Comparison of ENCODE assay signal across 17 cellular contexts in genomic region chr14:90024910-90025309, GRCh38. TPM values are rescaled to one million over a fixed set of nuclear protein-coding genes. Genes with fewer than 3 reads are reported as not detected.
DNase-seq lines count a peak whose midpoint lies in the region; ATAC-seq and TF ChIP-seq lines count a peak whose summit lies in the region.
"Had no signal": no experiment of that assay in that cellular context is flagged by ENCODE, and none has a peak within 500 bp of the region (broad histone marks: within the 10 kb centered on the region; RNA-seq: fewer than 3 reads in every experiment).

No MANE protein-coding gene starts in this region.

- H3K4me3 ChIP-seq in right atrium auricular region (no peak overlapping the region), heart left ventricle (no peak overlapping the region), right cardiac atrium (ENCODE audit: low read length) (no peak overlapping the region)
- H3K4me3 ChIP-seq: A549, HAP-1 had no signal

- intact Hi-C loops in Right ventricle myocardium inferior (cut with DNase I) (no loop called here), heart left ventricle (cut with DNase I) (no loop called here), right cardiac atrium (cut with DNase I) (no loop called here)

- H3K4me3 Mint-ChIP-seq in type B pancreatic cell: no peak overlapping the region
- H3K4me3 Mint-ChIP-seq: CD4-positive, alpha-beta T cell had no signal

- H3K4me1 Mint-ChIP-seq in type B pancreatic cell (ENCODE audit: unreplicated experiment): no peaks in the 10 kb centered on the region

- no peak for TF ChIP-seq POLR2A in heart left ventricle (IDR thresholded peaks at IDR 0.05)

- no peaks in the 10 kb centered on the region for H3K27me3 ChIP-seq in right atrium auricular region
- H3K27me3 ChIP-seq in heart left ventricle: no peaks in the 10 kb centered on the region
- no peaks in the 10 kb centered on the region for H3K27me3 ChIP-seq in right cardiac atrium (ENCODE audit: control insufficient read depth, insufficient read depth)

- peaks cover 45% of the 10 kb centered on the region for H3K36me3 Mint-ChIP-seq in type B pancreatic cell

- H3K9me3 ChIP-seq in right atrium auricular region (no peaks in the 10 kb centered on the region), heart left ventricle (no peaks in the 10 kb centered on the region), right cardiac atrium (ENCODE audit: control insufficient read depth, low read length) (no peaks in the 10 kb centered on the region)
- H3K9me3 ChIP-seq: A549, Caco-2, HAP-1 had no signal

- H3K4me1 ChIP-seq in right atrium auricular region: no peaks in the 10 kb centered on the region
- peaks cover 0 to 5% (median 0%) of the 10 kb centered on the region in 12 donors for H3K4me1 ChIP-seq in heart left ventricle
- no peaks in the 10 kb centered on the region for H3K4me1 ChIP-seq in right cardiac atrium (ENCODE audit: control insufficient read depth, insufficient read depth, low read length)
- H3K4me1 ChIP-seq: A549, HAP-1 had no signal

- TF ChIP-seq CTCF in right atrium auricular region (IDR thresholded peaks at IDR 0.05) (no peak), heart left ventricle (IDR thresholded peaks at IDR 0.05) (no peak), type B pancreatic cell (conservative IDR thresholded peaks at IDR 0.05) (no peak)

- H3K27ac ChIP-seq in right atrium auricular region (peak overlapping the region in 1 of 2 donors; percentile 40), heart left ventricle (peak overlapping the region in 1 of 12 donors; percentile 15), right cardiac atrium (ENCODE audit: low read length) (peak overlapping the region; percentile 57)
- H3K27ac ChIP-seq: 22Rv1, A549, C4-2B had no signal

- H3K27ac Mint-ChIP-seq in type B pancreatic cell: peak overlapping the region; percentile 73
- H3K27ac Mint-ChIP-seq: CD4-positive, alpha-beta T cell had no signal

- H3K9me3 Mint-ChIP-seq in type B pancreatic cell: no peaks in the 10 kb centered on the region
- H3K9me3 Mint-ChIP-seq: CD4-positive, alpha-beta T cell had no signal

- 59 to 66% (median 63%) methylated on average over 3 of the region's 3 CpGs for WGBS in heart left ventricle, 4 donors
- 68% methylated on average over 3 of the region's 3 CpGs for WGBS in right cardiac atrium

- ATAC-seq in Right ventricle myocardium inferior (peak; percentile 64), heart left ventricle (peak in 3 of 4 donors; percentile 52 to 65 (median 59)), right cardiac atrium (peak in 1 of 2 donors; percentile 61), GM18861 (IDR thresholded peaks at IDR 0.05; ENCODE audit: unreplicated experiment) (no peak)
- ATAC-seq: A549 had no signal

- H3K36me3 ChIP-seq in right atrium auricular region: no peaks in the 10 kb centered on the region
- peaks cover 0 to 55% (median 4%) of the 10 kb centered on the region in 9 donors for H3K36me3 ChIP-seq in heart left ventricle

- H3K27me3 Mint-ChIP-seq in type B pancreatic cell: no peaks in the 10 kb centered on the region
- H3K27me3 Mint-ChIP-seq: CD4-positive, alpha-beta T cell had no signal

- DNase-seq in Right ventricle myocardium inferior (ENCODE audit: missing footprints): no peak
- no peak for DNase-seq in right atrium auricular region (ENCODE audit: low spot score)
- no peak for DNase-seq in heart left ventricle
- no peak for DNase-seq in right cardiac atrium
- no peak for DNase-seq in type B pancreatic cell (ENCODE audit: extremely low spot score, unreplicated experiment)
- DNase-seq in H4 (ENCODE audit: low spot score): no peak
- DNase-seq in kidney glomerular epithelial cell (lab: John Stamatoyannopoulos, UW): no peak
- DNase-seq: AML-193; Caco-2; CD4-positive, alpha-beta T cell had no signal

RNA-seq across cellular contexts. Expression of gene KCNK13, which starts 36.9 kb away (rescaled TPM):
- total RNA-seq in Right ventricle myocardium inferior (6.7 TPM), right atrium auricular region (1 to 10 TPM in 1 of 2 donors, under 1 TPM in 1; 0.93 to 6.0 TPM), heart left ventricle (10 to 100 TPM in 1 of 9 donors, 1 to 10 TPM in 5, under 1 TPM in 3; 0.16 to 10.7 (median 1.7) TPM), right cardiac atrium (10 to 100 TPM in 1 of 4 donors, 1 to 10 TPM in 3; 1.7 to 14.2 (median 6.0) TPM), type B pancreatic cell (ENCODE audit: low replicate concordance) (3.2 and 3.8 TPM in 2 replicates)
- polyA plus RNA-seq in heart left ventricle (under 1 TPM; 0.53 to 0.55 TPM), right cardiac atrium (3.2 TPM)
- 0.04 TPM in 1 of 2 replicates, not detected in the other for total RNA-seq in H4 (2014; rRNA removed; shearing (Covaris generic))
- total RNA-seq: Caco-2; CD4-positive, alpha-beta T cell; HT-29 had no signal
- polyA plus RNA-seq: A549, BJ had no signal
